In genomic region chr1:39068227-39068626, GRCh38 we compare ENCODE assay signal across 1 cellular context.
TF ChIP-seq lines count a peak whose summit lies in the region.

No MANE protein-coding gene starts in this region.

TF ChIP-seq in HEK293, 187 proteins besides CTCF, POLR2A, EP300 and RAD21 (continued from another document):
- peak; percentile 78; the same call in 1 of the 2 replicates for TF ChIP-seq REST (tag by site-specific recombination; IDR thresholded peaks at IDR 0.05)
- peak; percentile 73; the same call in 1 of the 2 replicates for TF ChIP-seq ZNF404 (tag by site-specific recombination; IDR thresholded peaks at IDR 0.05)
- peak; percentile 80 for TF ChIP-seq ZBTB11 (tag by site-specific recombination; conservative IDR thresholded peaks at IDR 0.05; ENCODE audit: low read depth)
- peak; percentile 87 for TF ChIP-seq ZNF140 (tag by site-specific recombination; IDR thresholded peaks at IDR 0.05)
- TF ChIP-seq ZNF426 (tag by site-specific recombination; IDR thresholded peaks at IDR 0.05): peak; percentile 94
- 0 out of 2 replicates have a peak, but pooled peaks have one; percentile 58 for TF ChIP-seq ZNF791 (tag by site-specific recombination; IDR thresholded peaks at IDR 0.05)
- TF ChIP-seq ZNF501 (tag by site-specific recombination; IDR thresholded peaks at IDR 0.05): peak; percentile 53; the same call in 1 of the 2 replicates
- TF ChIP-seq ZNF266 (tag by site-specific recombination; IDR thresholded peaks at IDR 0.05; ENCODE audit: low read depth): peak; percentile 80; the same call in 1 of the 2 replicates
- TF ChIP-seq ZFP37 (tag by site-specific recombination; IDR thresholded peaks at IDR 0.05): 0 out of 2 replicates have a peak, but pooled peaks have one; percentile 47
- peak; percentile 38 for TF ChIP-seq ZNF654 (tag by site-specific recombination; IDR thresholded peaks at IDR 0.05; ENCODE audit: low read depth)
- TF ChIP-seq ZNF510 (tag by site-specific recombination; IDR thresholded peaks at IDR 0.05; ENCODE audit: insufficient replicate concordance): peak; percentile 80
- peak; percentile 76 for TF ChIP-seq ZNF558 (tag by site-specific recombination; IDR thresholded peaks at IDR 0.05)
- peak; percentile 94 for TF ChIP-seq ZNF518A (tag by site-specific recombination; conservative IDR thresholded peaks at IDR 0.05; ENCODE audit: low read depth)
- peak; percentile 66; the same call in 1 of the 2 replicates for TF ChIP-seq ZNF121 (tag by site-specific recombination; IDR thresholded peaks at IDR 0.05)
- TF ChIP-seq AEBP2 (tag by site-specific recombination; IDR thresholded peaks at IDR 0.05; ENCODE audit: borderline replicate concordance): peak; percentile 45; the same call in 1 of the 2 replicates
